8 cellular contexts compared by ENCODE assay signal in genomic region chrX:49155243-49155899, GRCh38. TPM values are rescaled to one million over a fixed set of nuclear protein-coding genes. Genes with fewer than 3 reads are reported as not detected.
DNase-seq lines count a peak whose midpoint lies in the region; ATAC-seq and TF ChIP-seq lines count a peak whose summit lies in the region.

No MANE protein-coding gene starts in this region.

- no peaks in the 10 kb centered on the region for H3K36me3 Mint-ChIP-seq in activated B cell treated with CpG ODN at 0.5 μM for 24 hours (ENCODE audit: low read depth)
- H3K36me3 Mint-ChIP-seq in naive thymus-derived CD8-positive, alpha-beta T cell = peaks cover 0 to 2% (median 0%) of the 10 kb centered on the region in 3 donors

- peak; percentile 50 for DNase-seq in A172 (ENCODE audit: low spot score)
- DNase-seq in GM13977 (ENCODE audit: low spot score) = peak; percentile 45
- peak; percentile 72 for DNase-seq in MV-4-11 (lab: John Stamatoyannopoulos, UW)
- no peak for DNase-seq in activated B cell treated with CpG ODN at 0.5 μM for 24 hours
- DNase-seq in naive thymus-derived CD8-positive, alpha-beta T cell = peak in 4 of 10 donors; percentile 13 to 39 (median 22)
- no peak for DNase-seq in vagina (ENCODE audit: extremely low spot score in 2 of 2)

- no peak for TF ChIP-seq POLR2A in vagina (IDR thresholded peaks at IDR 0.05)

- H3K27ac ChIP-seq in vagina = peak overlapping the region; percentile 97

- ATAC-seq in activated B cell treated with CpG ODN at 0.5 μM for 24 hours (ENCODE audit: low read depth) (no peak), esophagus mucosa (peak; percentile 46), HG02623 (IDR thresholded peaks at IDR 0.05; ENCODE audit: unreplicated experiment) (no peak)
- ATAC-seq in naive thymus-derived CD8-positive, alpha-beta T cell = peak in 1 of 2 donors; percentile 18

- peak overlapping the region; percentile 50 to 52 for H3K4me3 ChIP-seq in vagina

- no peaks in the 10 kb centered on the region for H3K36me3 ChIP-seq in vagina

- H3K27me3 ChIP-seq in vagina = no peaks in the 10 kb centered on the region

- in situ Hi-C loops in GM13977 (cut with MboI; ENCODE audit: low pct_unique_long_range_greater_than_20kb, low sequenced_read_pairs, unreplicated experiment) = no loop called here

- H3K27ac Mint-ChIP-seq in activated B cell treated with CpG ODN at 0.5 μM for 24 hours = peak overlapping the region; percentile 93
- H3K27ac Mint-ChIP-seq in naive thymus-derived CD8-positive, alpha-beta T cell = peak overlapping the region; percentile 90 to 99 (median 97)

- H3K9me3 Mint-ChIP-seq in activated B cell treated with CpG ODN at 0.5 μM for 24 hours = no peaks in the 10 kb centered on the region
- peaks cover 0 to 2% (median 0%) of the 10 kb centered on the region in 9 donors for H3K9me3 Mint-ChIP-seq in naive thymus-derived CD8-positive, alpha-beta T cell

- H3K4me1 Mint-ChIP-seq in activated B cell treated with CpG ODN at 0.5 μM for 24 hours = peaks cover 20% of the 10 kb centered on the region
- H3K4me1 Mint-ChIP-seq in naive thymus-derived CD8-positive, alpha-beta T cell = peaks cover 13 to 20% (median 15%) of the 10 kb centered on the region in 4 donors

- intact Hi-C loops in activated B cell treated with CpG ODN at 0.5 μM for 24 hours (cut with micrococcal nuclease) = loop anchor here (5.0 kb wide), 1 partner anchor 37 kb away; no protein-coding TSS in a partner anchor
- intact Hi-C loops in vagina (cut with DNase I) = no loop called here

- H3K4me1 ChIP-seq in vagina = no peaks in the 10 kb centered on the region

- H3K4me3 Mint-ChIP-seq in activated B cell treated with CpG ODN at 0.5 μM for 24 hours = peak overlapping the region; percentile 93
- peak overlapping the region; percentile 91 to 100 (median 96) for H3K4me3 Mint-ChIP-seq in naive thymus-derived CD8-positive, alpha-beta T cell

- no peaks in the 10 kb centered on the region for H3K27me3 Mint-ChIP-seq in activated B cell treated with CpG ODN at 0.5 μM for 24 hours
- H3K27me3 Mint-ChIP-seq in naive thymus-derived CD8-positive, alpha-beta T cell = no peaks in the 10 kb centered on the region

- no peak for TF ChIP-seq CTCF in GM13977 (IDR thresholded peaks at IDR 0.05; ENCODE audit: extremely low read depth, insufficient read depth, missing control alignments)
- TF ChIP-seq CTCF in activated B cell treated with CpG ODN at 0.5 μM for 24 hours (IDR thresholded peaks at IDR 0.05) = no peak
- TF ChIP-seq CTCF in vagina (IDR thresholded peaks at IDR 0.05) = no peak

- POLR2A ChIA-PET in activated B cell treated with CpG ODN at 0.5 μM for 24 hours (lab: Charles Lee) = interaction anchor here (0.6 to 2.1 kb wide), 23 partner anchors 9 to 616 kb away, joined by 3 to 32 read pairs (median 5); partner anchors contain the start of genes GPKOW, GRIPAP1, PLP2 and PPP1R3F
- POLR2A ChIA-PET in naive thymus-derived CD8-positive, alpha-beta T cell (lab: Charles Lee) = interaction anchor here (0.5 to 2.3 kb wide), 15 partner anchors 9 to 154 kb away, joined by 3 to 21 read pairs (median 4); partner anchors contain the start of genes GPKOW, GRIPAP1, PPP1R3F and WDR45

- CTCF ChIA-PET in activated B cell treated with CpG ODN at 0.5 μM for 24 hours (lab: Charles Lee) = interaction anchor here (0.8 to 1.6 kb wide), 8 partner anchors 8 to 257 kb away, joined by 3 to 7 read pairs (median 4); no protein-coding TSS in a partner anchor

- no peaks in the 10 kb centered on the region for H3K9me3 ChIP-seq in vagina

RNA-seq across cellular contexts. Expression of gene MAGIX, which starts 7.2 kb away (rescaled TPM):
- total RNA-seq in A172 (2014; rRNA removed; shearing (Covaris generic)) = 0.36 and 1.8 TPM in 2 replicates
- total RNA-seq in activated B cell treated with CpG ODN at 0.5 μM for 24 hours = 1.2 and 1.5 TPM in 2 replicates
- 4.7 TPM for total RNA-seq in esophagus mucosa
- total RNA-seq in naive thymus-derived CD8-positive, alpha-beta T cell = 1 to 10 TPM in 1 of 2 experiments, under 1 TPM in 1; 0.96 to 1.2 TPM
- polyA plus RNA-seq in naive thymus-derived CD8-positive, alpha-beta T cell = under 1 TPM; 0.52 to 0.77 (median 0.71) TPM
- 2.2 TPM for total RNA-seq in vagina

RNA-seq across cellular contexts. Expression of gene PLP2, which starts 16.3 kb away (rescaled TPM):
- total RNA-seq in A172 (2014; rRNA removed; shearing (Covaris generic)) = 70.3 and 80.8 TPM in 2 replicates
- total RNA-seq in activated B cell treated with CpG ODN at 0.5 μM for 24 hours (97.2 and 111 TPM in 2 replicates), esophagus mucosa (359 TPM), vagina (81.3 TPM)
- 1 to 10 TPM; 6.4 to 6.7 TPM for total RNA-seq in naive thymus-derived CD8-positive, alpha-beta T cell
- 100 to 1,000 TPM; 117 to 141 (median 119) TPM for polyA plus RNA-seq in naive thymus-derived CD8-positive, alpha-beta T cell

RNA-seq across cellular contexts. Expression of gene PRICKLE3, which starts 30.8 kb away (rescaled TPM):
- 2.8 and 2.9 TPM in 2 replicates for total RNA-seq in A172 (2014; rRNA removed; shearing (Covaris generic))
- total RNA-seq in activated B cell treated with CpG ODN at 0.5 μM for 24 hours (11.8 and 13.8 TPM in 2 replicates), esophagus mucosa (17.5 TPM), vagina (26.5 TPM)
- 10 to 100 TPM in 1 of 2 experiments, 1 to 10 TPM in 1; 8.5 to 10.1 TPM for total RNA-seq in naive thymus-derived CD8-positive, alpha-beta T cell
- polyA plus RNA-seq in naive thymus-derived CD8-positive, alpha-beta T cell = 1 to 10 TPM; 1.3 to 2.9 (median 2.0) TPM

RNA-seq across cellular contexts. Expression of gene GPKOW, which starts 31.8 kb away (rescaled TPM):
- total RNA-seq in A172 (2014; rRNA removed; shearing (Covaris generic)) = 41.9 and 42.4 TPM in 2 replicates
- total RNA-seq in activated B cell treated with CpG ODN at 0.5 μM for 24 hours = 18.7 and 19.6 TPM in 2 replicates
- 11.9 TPM for total RNA-seq in esophagus mucosa
- 10 to 100 TPM; 18.2 to 18.6 TPM for total RNA-seq in naive thymus-derived CD8-positive, alpha-beta T cell
- polyA plus RNA-seq in naive thymus-derived CD8-positive, alpha-beta T cell = 10 to 100 TPM; 17.7 to 31.1 (median 27.9) TPM
- 17.7 TPM for total RNA-seq in vagina

RNA-seq across cellular contexts. Expression of gene SYP, which starts 44.6 kb away (rescaled TPM):
- 0.05 and 0.48 TPM in 2 replicates for total RNA-seq in A172 (2014; rRNA removed; shearing (Covaris generic))
- total RNA-seq in activated B cell treated with CpG ODN at 0.5 μM for 24 hours (0.82 and 1.6 TPM in 2 replicates), esophagus mucosa (0.36 TPM), vagina (11.0 TPM)
- total RNA-seq in naive thymus-derived CD8-positive, alpha-beta T cell = under 1 TPM; 0.34 to 0.58 TPM
- under 1 TPM; 0.27 to 0.41 (median 0.40) TPM for polyA plus RNA-seq in naive thymus-derived CD8-positive, alpha-beta T cell

Comparison
In these comparisons a context has a peak if more than half of its experiments do, and no peak if none do; other contexts are left out.
1. DNase-seq: peak in A172 (single experiment), GM13977 (single experiment) and MV-4-11 (single experiment); none in activated B cell treated with CpG ODN at 0.5 μM for 24 hours (single experiment) and vagina (0 of 2).